Comparison of ENCODE assay signal across 16 cellular contexts in genomic region chr2:230230801-230231200, GRCh38. TPM values are rescaled to one million over a fixed set of nuclear protein-coding genes. Genes with fewer than 3 reads are reported as not detected.
A peak's percentile ranks its signal among the peaks of the same experiment; 100 is the strongest.
DNase-seq lines count a peak whose midpoint lies in the region; ATAC-seq and TF ChIP-seq lines count a peak whose summit lies in the region.
"Had no signal": no experiment of that assay in that cellular context is flagged by ENCODE, and none has a peak within 500 bp of the region (broad histone marks: within the 10 kb centered on the region; RNA-seq: fewer than 3 reads in every experiment).

No MANE protein-coding gene starts in this region.

- H3K27me3 ChIP-seq in PC-9 (ENCODE audit: insufficient read depth, low read depth), result no peaks in the 10 kb centered on the region
- no peaks in the 10 kb centered on the region for H3K27me3 ChIP-seq in stomach
- H3K27me3 ChIP-seq: hepatocyte, right atrium auricular region had no signal

- no peaks in the 10 kb centered on the region for H3K9me2 ChIP-seq in PC-9 (ENCODE audit: insufficient read depth)

- TF ChIP-seq CTCF in PC-9 (conservative IDR thresholded peaks at IDR 0.05) (no peak), astrocyte of the spinal cord (IDR thresholded peaks at IDR 0.05; ENCODE audit: low read depth, low read length) (no peak), stomach (IDR thresholded peaks at IDR 0.05) (no peak)

- TF ChIP-seq POLR2A in stomach (IDR thresholded peaks at IDR 0.05), result no peak

- H3K9me3 Mint-ChIP-seq in activated naive CD4-positive, alpha-beta T cell treated with anti-CD3 and anti-CD28 coated beads, Interleukin-2, amount 50 U/mL, for 24 hours, result peaks cover 16% of the 10 kb centered on the region
- peaks cover 5% of the 10 kb centered on the region for H3K9me3 Mint-ChIP-seq in stimulated activated memory B cell treated with anti-CD40 and anti-IgM and Interleukin-4, amounts not matched to agents 10 μg/mL and 1 μg/mL and 100 μg/mL, for 72 hours

- H3K4me3 ChIP-seq in PC-9 (no peak overlapping the region), astrocyte of the spinal cord (ENCODE audit: low read depth, low read length) (no peak overlapping the region), stomach (no peak overlapping the region)
- H3K4me3 ChIP-seq: hepatocyte, right atrium auricular region, thoracic aorta had no signal

- H3K9me3 ChIP-seq in PC-9 (ENCODE audit: insufficient read depth, low read depth), result peaks cover 18% of the 10 kb centered on the region; the same call in 1 of the 2 replicates
- H3K9me3 ChIP-seq in stomach, result peaks cover 0 to 12% (median 0%) of the 10 kb centered on the region in 4 donors

- 0 out of 2 replicates have a peak, but pooled peaks cover 4% of the 10 kb centered on the region for H3F3A ChIP-seq in PC-9 (ENCODE audit: insufficient read depth, low read depth)

- POLR2A ChIA-PET in PC-9 (lab: Charles Lee; ENCODE audit: unreplicated experiment), result no interaction called here

- H4K20me1 ChIP-seq in PC-9 (ENCODE audit: insufficient read depth), result no peaks in the 10 kb centered on the region

- no peak for DNase-seq in activated naive CD4-positive, alpha-beta T cell treated with anti-CD3 and anti-CD28 coated beads, Interleukin-2, amount 50 U/mL, for 16 hours
- DNase-seq in PC-9 (no peak), astrocyte of the spinal cord (ENCODE audit: low read depth, low spot score) (peak; percentile 11), stomach (no peak), HT-29 (ENCODE audit: low spot score) (no peak)
- DNase-seq: activated CD4-positive, alpha-beta T cell treated with anti-CD3 and anti-CD28 coated beads, Interleukin-2, amount 50 U/mL, for 4 hours; activated naive CD4-positive, alpha-beta T cell; caudate nucleus; midbrain; occipital lobe had no signal

- H3K79me2 ChIP-seq in PC-9 (ENCODE audit: low read depth), result no peaks in the 10 kb centered on the region
- H3K79me2 ChIP-seq: hepatocyte had no signal

- peak overlapping the region; percentile 60 for H2AFZ ChIP-seq in PC-9
- H2AFZ ChIP-seq: hepatocyte had no signal

- intact Hi-C loops in PC-9 (cut with micrococcal nuclease; ENCODE audit: unreplicated experiment), result no loop called here
- intact Hi-C loops in stomach (cut with DNase I; ENCODE audit: low total_unique reads), result no loop called here

- ATAC-seq in stimulated activated memory B cell treated with anti-CD40 and anti-IgM and Interleukin-4, amounts not matched to agents 10 μg/mL and 1 μg/mL and 100 μg/mL, for 72 hours, result no peak
- ATAC-seq in HG03196 (IDR thresholded peaks at IDR 0.05; ENCODE audit: unreplicated experiment), result no peak

- WGBS in stomach, 5 donors, result 75 to 93% (median 83%) methylated on average over 2 of the region's 2 CpGs

- peaks cover 40% of the 10 kb centered on the region for H3K36me3 Mint-ChIP-seq in activated naive CD4-positive, alpha-beta T cell treated with anti-CD3 and anti-CD28 coated beads, Interleukin-2, amount 50 U/mL, for 24 hours
- peaks cover 70% of the 10 kb centered on the region for H3K36me3 Mint-ChIP-seq in stimulated activated memory B cell treated with anti-CD40 and anti-IgM and Interleukin-4, amounts not matched to agents 10 μg/mL and 1 μg/mL and 100 μg/mL, for 72 hours

- CTCF ChIA-PET in PC-9 (lab: Charles Lee), result no interaction called here

- in situ Hi-C loops in astrocyte of the spinal cord (cut with HindIII; ENCODE audit: low sequenced_read_pairs), result no loop called here

- H3K36me3 ChIP-seq in PC-9 (ENCODE audit: low read depth) (no peaks in the 10 kb centered on the region), stomach (no peaks in the 10 kb centered on the region)
- H3K36me3 ChIP-seq: right atrium auricular region, thoracic aorta had no signal

- no peaks in the 10 kb centered on the region for H3K27me3 Mint-ChIP-seq in activated naive CD4-positive, alpha-beta T cell treated with anti-CD3 and anti-CD28 coated beads, Interleukin-2, amount 50 U/mL, for 24 hours
- no peaks in the 10 kb centered on the region for H3K27me3 Mint-ChIP-seq in stimulated activated memory B cell treated with anti-CD40 and anti-IgM and Interleukin-4, amounts not matched to agents 10 μg/mL and 1 μg/mL and 100 μg/mL, for 72 hours

- no peak for TF ChIP-seq EP300 in stomach (IDR thresholded peaks at IDR 0.05)

- H3K4me1 ChIP-seq in PC-9 (replicated peaks; ENCODE audit: insufficient read depth), result peaks cover 14% of the 10 kb centered on the region
- no peaks in the 10 kb centered on the region for H3K4me1 ChIP-seq in stomach
- H3K4me1 ChIP-seq: right atrium auricular region had no signal

- H3K4me3 Mint-ChIP-seq in activated naive CD4-positive, alpha-beta T cell treated with anti-CD3 and anti-CD28 coated beads, Interleukin-2, amount 50 U/mL, for 24 hours, result peak overlapping the region; percentile 31
- peak overlapping the region; percentile 92 for H3K4me3 Mint-ChIP-seq in stimulated activated memory B cell treated with anti-CD40 and anti-IgM and Interleukin-4, amounts not matched to agents 10 μg/mL and 1 μg/mL and 100 μg/mL, for 72 hours

- no TSS peak for BruUV-seq in PC-9 (replicated peaks; lab: Mats Ljungman, UMichigan)

- H3K4me1 Mint-ChIP-seq in activated naive CD4-positive, alpha-beta T cell treated with anti-CD3 and anti-CD28 coated beads, Interleukin-2, amount 50 U/mL, for 24 hours, result peaks cover 78% of the 10 kb centered on the region
- H3K4me1 Mint-ChIP-seq in stimulated activated memory B cell treated with anti-CD40 and anti-IgM and Interleukin-4, amounts not matched to agents 10 μg/mL and 1 μg/mL and 100 μg/mL, for 72 hours, result peaks cover 71% of the 10 kb centered on the region

- no peak overlapping the region for H3K27ac Mint-ChIP-seq in activated naive CD4-positive, alpha-beta T cell treated with anti-CD3 and anti-CD28 coated beads, Interleukin-2, amount 50 U/mL, for 24 hours
- H3K27ac Mint-ChIP-seq in stimulated activated memory B cell treated with anti-CD40 and anti-IgM and Interleukin-4, amounts not matched to agents 10 μg/mL and 1 μg/mL and 100 μg/mL, for 72 hours, result peak overlapping the region; percentile 96

- H3K27ac ChIP-seq in PC-9 (no peak overlapping the region), stomach (no peak overlapping the region)
- H3K27ac ChIP-seq: hepatocyte, right atrium auricular region, thoracic aorta had no signal

- no peak overlapping the region for H3K4me2 ChIP-seq in PC-9
- H3K4me2 ChIP-seq: hepatocyte had no signal

RNA-seq across cellular contexts. Expression of gene SP140, which starts 5.3 kb away (rescaled TPM):
- 0.58 and 0.83 TPM in 2 replicates for total RNA-seq in PC-9 (2021)
- total RNA-seq in stomach, result 1 to 10 TPM in 4 of 5 donors, not detected in 1; 1.7 to 6.4 (median 4.1) TPM
- polyA plus RNA-seq in stomach, result 1 to 10 TPM; 1.1 to 2.2 (median 1.5) TPM
- not detected in 2 replicates for total RNA-seq in HT-29 (2014; rRNA removed; shearing (Covaris generic))

RNA-seq across cellular contexts. Expression of gene SP110, which starts 11.0 kb away (rescaled TPM):
- total RNA-seq in PC-9 (2021), result 6.8 and 10.5 TPM in 2 replicates
- total RNA-seq in stomach, result 10 to 100 TPM in 4 of 5 donors, 1 to 10 TPM in 1; 4.6 to 40.4 (median 24.6) TPM
- polyA plus RNA-seq in stomach, result 10 to 100 TPM; 11.1 to 17.1 (median 11.1) TPM
- 10.0 and 11.9 TPM in 2 replicates for total RNA-seq in HT-29 (2014; rRNA removed; shearing (Covaris generic))
